ENCODE assay signal across 1 cellular context in genomic region chr21:34372321-34372720, GRCh38.
TF ChIP-seq lines count a peak whose summit lies in the region.

No MANE protein-coding gene starts in this region.

TF ChIP-seq in K562, 482 proteins besides CTCF, POLR2A, EP300 and RAD21 (continued from another document):
- TF ChIP-seq ZNF655 (CRISPR knock-in tag; IDR thresholded peaks at IDR 0.05), result no peak
- no peak for TF ChIP-seq ZNF551 (CRISPR knock-in tag; IDR thresholded peaks at IDR 0.05)
